In the genomic region with DNA sequence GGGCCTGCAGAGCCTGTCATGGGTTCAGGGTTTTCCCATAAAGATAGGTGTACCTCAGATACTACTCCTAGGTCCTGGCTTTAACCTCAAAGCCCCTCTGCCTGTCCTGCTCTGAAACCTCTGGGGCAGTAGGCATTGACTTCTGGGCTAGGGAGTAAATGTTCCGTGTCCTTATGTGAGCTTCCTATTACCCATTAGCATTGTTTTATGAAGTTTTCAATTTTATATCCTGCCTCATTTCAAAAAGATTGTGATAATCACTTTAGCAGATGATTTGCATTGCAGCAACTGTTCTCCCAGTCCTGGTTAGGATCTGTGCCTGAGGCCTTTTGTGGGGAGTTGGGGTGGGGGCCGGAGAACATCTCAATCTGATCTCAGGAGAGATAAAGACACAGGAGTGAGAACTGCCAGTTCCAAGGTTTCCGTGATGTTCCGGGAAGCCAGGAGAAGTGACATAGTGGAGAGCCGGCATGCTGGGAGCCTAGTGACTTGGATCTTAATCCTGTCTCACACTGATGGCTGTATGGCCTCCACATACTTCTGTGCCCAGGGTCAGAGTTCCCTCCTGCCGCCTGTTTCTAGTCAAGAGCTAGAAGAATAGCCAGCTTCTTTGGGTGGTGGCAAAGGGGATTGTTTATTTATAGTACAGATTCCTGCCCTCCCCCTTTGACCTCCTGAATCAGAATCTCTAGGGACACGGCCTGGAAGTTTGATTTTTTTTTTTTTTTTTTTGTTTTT, we compare ENCODE assay signal across 11 cellular contexts. TPM values are rescaled to one million over a fixed set of nuclear protein-coding genes. Genes with fewer than 3 reads are reported as not detected.
DNase-seq lines count a peak whose midpoint lies in the region; ATAC-seq, FAIRE-seq and TF ChIP-seq lines count a peak whose summit lies in the region.
"Had no signal": no experiment of that assay in that cellular context is flagged by ENCODE, and none has a peak within 500 bp of the region (broad histone marks: within the 10 kb centered on the region; RNA-seq: fewer than 3 reads in every experiment).

No MANE protein-coding gene starts in this region.

- no peaks in the 10 kb centered on the region for H3K9me3 ChIP-seq in A549

- H3K4me1 Mint-ChIP-seq in effector memory CD8-positive, alpha-beta T cell (ENCODE audit: low read depth in 2 of 2), result peaks cover 16 to 26% of the 10 kb centered on the region in 2 donors

- H3K27ac Mint-ChIP-seq in effector memory CD8-positive, alpha-beta T cell, result no peak overlapping the region
- H3K27ac Mint-ChIP-seq: activated CD4-positive, alpha-beta T cell treated with anti-CD3 and anti-CD28 coated beads, Interleukin-2, amount 10 ng/mL, durations not matched to agents 7 days and 5 days had no signal

- H3K36me3 Mint-ChIP-seq in effector memory CD8-positive, alpha-beta T cell (ENCODE audit: insufficient read depth), result peaks cover 23% of the 10 kb centered on the region

- H3K4me1 ChIP-seq in A549, result peaks cover 89% of the 10 kb centered on the region

- TF ChIP-seq POLR2A in A549 (IDR thresholded peaks at IDR 0.05; ENCODE audit: low read length), result no peak

- TF ChIP-seq EP300 in A549 (IDR thresholded peaks at IDR 0.05), result no peak

- H3K4me2 ChIP-seq in A549, result peak overlapping the region; percentile 93

- POLR2A ChIA-PET in A549 (lab: Yijun Ruan, JAX), result interaction anchor here (1.1 to 1.2 kb wide), 2 partner anchors 36 to 271 kb away, joined by 3 to 4 read pairs; no protein-coding TSS in a partner anchor

- TF ChIP-seq RAD21 in A549 (conservative IDR thresholded peaks at IDR 0.05 in 1 of 2, IDR thresholded peaks at IDR 0.05 in 1 of 2), result no peak

- DNase-seq in A549 (ENCODE audit: low read depth in 1 of 2, low spot score in 1 of 2) (peak in 1 of 2 experiments; percentile 68), NCI-H82 treated with DMSO at 0.1 percent for 48 hours (lab: John Stamatoyannopoulos, UW; ENCODE audit: unreplicated experiment) (peak; percentile 30), fibroblast of mammary gland (ENCODE audit: low read depth) (peak; percentile 60), myocyte (ENCODE audit: low read depth) (peak; percentile 53), urothelium cell line (ENCODE audit: low spot score) (no peak), NOMO-1 treated with dmso at 0.1 percent for 144 hours (lab: John Stamatoyannopoulos, UW; ENCODE audit: unreplicated experiment) (no peak)
- no peak for DNase-seq in effector memory CD8-positive, alpha-beta T cell
- DNase-seq: activated CD4-positive, alpha-beta T cell treated with anti-CD3 and anti-CD28 coated beads, Interleukin-2, amount 10 ng/mL, durations not matched to agents 7 days and 5 days; retina had no signal

- H3K9me3 Mint-ChIP-seq in effector memory CD8-positive, alpha-beta T cell, result no peaks in the 10 kb centered on the region
- H3K9me3 Mint-ChIP-seq: activated CD4-positive, alpha-beta T cell treated with anti-CD3 and anti-CD28 coated beads, Interleukin-2, amount 10 ng/mL, durations not matched to agents 7 days and 5 days had no signal

- H3K27me3 Mint-ChIP-seq in effector memory CD8-positive, alpha-beta T cell, result no peaks in the 10 kb centered on the region

- 13% methylated on average over 7 of the region's 7 CpGs for WGBS in A549 (ENCODE audit: missing lambda C conversion rate)

- TF ChIP-seq CTCF in A549 (IDR thresholded peaks at IDR 0.05) (no peak), fibroblast of mammary gland (conservative IDR thresholded peaks at IDR 0.05; ENCODE audit: control insufficient read depth, insufficient read depth, low read depth, low read length) (no peak)

- ATAC-seq in A549 (peak in 1 of 2 experiments; percentile 4; a peak in 3 of 6 replicates), GM19035 (IDR thresholded peaks at IDR 0.05; ENCODE audit: unreplicated experiment) (no peak)
- no peak for ATAC-seq in effector memory CD8-positive, alpha-beta T cell (replicated peaks)

- FAIRE-seq in A549 (lab: Jason Lieb, UNC) (no peak), urothelium cell line (lab: Jason Lieb, UNC) (no peak)
- FAIRE-seq: endometrium had no signal

- H3K4me3 Mint-ChIP-seq in effector memory CD8-positive, alpha-beta T cell, result no peak overlapping the region
- H3K4me3 Mint-ChIP-seq: activated CD4-positive, alpha-beta T cell treated with anti-CD3 and anti-CD28 coated beads, Interleukin-2, amount 10 ng/mL, durations not matched to agents 7 days and 5 days had no signal

- H3K4me3 ChIP-seq in A549 (peak overlapping the region; percentile 1; the same call in 1 of the 3 replicates), fibroblast of mammary gland (ENCODE audit: control insufficient read depth, low read depth, low read length) (no peak overlapping the region)

- CTCF ChIA-PET in A549 (lab: Yijun Ruan, JAX), result interaction anchor here (0.6 to 50.6 kb wide), 6 partner anchors 8 to 274 kb away, joined by 3 to 1136 read pairs (median 8); no protein-coding TSS in a partner anchor

- H3K27ac ChIP-seq in A549, result peak overlapping the region; percentile 94 to 97

TF ChIP-seq in A549, 52 proteins besides CTCF, POLR2A, EP300 and RAD21 (continues in another document):
- no peak for TF ChIP-seq SREBF2 (IDR thresholded peaks at IDR 0.05)
- no peak for TF ChIP-seq HDAC2 (IDR thresholded peaks at IDR 0.05)
- TF ChIP-seq RFX5 (IDR thresholded peaks at IDR 0.05), result no peak
- TF ChIP-seq ZSCAN20 (CRISPR knock-in tag; IDR thresholded peaks at IDR 0.05), result no peak
- no peak for TF ChIP-seq RCOR1 (IDR thresholded peaks at IDR 0.05; ENCODE audit: low read depth, low read length)
- TF ChIP-seq, protein P1, sequence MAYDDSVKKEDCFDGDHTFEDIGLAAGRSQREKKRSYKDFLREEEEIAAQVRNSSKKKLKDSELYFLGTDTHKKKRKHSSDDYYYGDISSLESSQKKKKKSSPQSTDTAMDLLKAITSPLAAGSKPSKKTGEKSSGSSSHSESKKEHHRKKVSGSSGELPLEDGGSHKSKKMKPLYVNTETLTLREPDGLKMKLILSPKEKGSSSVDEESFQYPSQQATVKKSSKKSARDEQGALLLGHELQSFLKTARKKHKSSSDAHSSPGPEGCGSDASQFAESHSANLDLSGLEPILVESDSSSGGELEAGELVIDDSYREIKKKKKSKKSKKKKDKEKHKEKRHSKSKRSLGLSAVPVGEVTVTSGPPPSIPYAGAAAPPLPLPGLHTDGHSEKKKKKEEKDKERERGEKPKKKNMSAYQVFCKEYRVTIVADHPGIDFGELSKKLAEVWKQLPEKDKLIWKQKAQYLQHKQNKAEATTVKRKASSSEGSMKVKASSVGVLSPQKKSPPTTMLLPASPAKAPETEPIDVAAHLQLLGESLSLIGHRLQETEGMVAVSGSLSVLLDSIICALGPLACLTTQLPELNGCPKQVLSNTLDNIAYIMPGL (CRISPR knock-in tag; IDR thresholded peaks at IDR 0.05; ENCODE audit: borderline replicate concordance), result no peak
- TF ChIP-seq MAZ (IDR thresholded peaks at IDR 0.05; ENCODE audit: borderline replicate concordance, low read depth, low read length), result no peak
- no peak for TF ChIP-seq HOXB5 (CRISPR knock-in tag; IDR thresholded peaks at IDR 0.05)
- no peak for TF ChIP-seq SMC3 (IDR thresholded peaks at IDR 0.05)
- TF ChIP-seq, protein P2, sequence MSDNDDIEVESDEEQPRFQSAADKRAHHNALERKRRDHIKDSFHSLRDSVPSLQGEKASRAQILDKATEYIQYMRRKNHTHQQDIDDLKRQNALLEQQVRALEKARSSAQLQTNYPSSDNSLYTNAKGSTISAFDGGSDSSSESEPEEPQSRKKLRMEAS (IDR thresholded peaks at IDR 0.05), result no peak; the same call in 1 of the 2 replicates
- TF ChIP-seq KDM1A (IDR thresholded peaks at IDR 0.05; ENCODE audit: low read depth), result no peak
- peak; percentile 62 for TF ChIP-seq GATA3 (IDR thresholded peaks at IDR 0.05; ENCODE audit: borderline replicate concordance)
- TF ChIP-seq CBX2 (IDR thresholded peaks at IDR 0.05; ENCODE audit: borderline replicate concordance, low read depth), result no peak
- TF ChIP-seq, protein P3, sequence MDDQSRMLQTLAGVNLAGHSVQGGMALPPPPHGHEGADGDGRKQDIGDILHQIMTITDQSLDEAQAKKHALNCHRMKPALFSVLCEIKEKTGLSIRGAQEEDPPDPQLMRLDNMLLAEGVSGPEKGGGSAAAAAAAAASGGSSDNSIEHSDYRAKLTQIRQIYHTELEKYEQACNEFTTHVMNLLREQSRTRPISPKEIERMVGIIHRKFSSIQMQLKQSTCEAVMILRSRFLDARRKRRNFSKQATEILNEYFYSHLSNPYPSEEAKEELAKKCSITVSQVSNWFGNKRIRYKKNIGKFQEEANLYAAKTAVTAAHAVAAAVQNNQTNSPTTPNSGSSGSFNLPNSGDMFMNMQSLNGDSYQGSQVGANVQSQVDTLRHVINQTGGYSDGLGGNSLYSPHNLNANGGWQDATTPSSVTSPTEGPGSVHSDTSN (IDR thresholded peaks at IDR 0.05), result no peak
- no peak for TF ChIP-seq ZFP36 (IDR thresholded peaks at IDR 0.05; ENCODE audit: borderline replicate concordance, partially characterized antibody)
- peak; percentile 13; the same call in 1 of the 2 replicates for TF ChIP-seq RARB (CRISPR knock-in tag; IDR thresholded peaks at IDR 0.05)
- no peak for TF ChIP-seq EHF (CRISPR knock-in tag; IDR thresholded peaks at IDR 0.05)
- TF ChIP-seq, protein P4, sequence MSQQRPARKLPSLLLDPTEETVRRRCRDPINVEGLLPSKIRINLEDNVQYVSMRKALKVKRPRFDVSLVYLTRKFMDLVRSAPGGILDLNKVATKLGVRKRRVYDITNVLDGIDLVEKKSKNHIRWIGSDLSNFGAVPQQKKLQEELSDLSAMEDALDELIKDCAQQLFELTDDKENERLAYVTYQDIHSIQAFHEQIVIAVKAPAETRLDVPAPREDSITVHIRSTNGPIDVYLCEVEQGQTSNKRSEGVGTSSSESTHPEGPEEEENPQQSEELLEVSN (IDR thresholded peaks at IDR 0.05; ENCODE audit: borderline replicate concordance, low read depth), result no peak
- no peak for TF ChIP-seq CHD2 (IDR thresholded peaks at IDR 0.05; ENCODE audit: low read length, partially characterized antibody)
- TF ChIP-seq, protein P5, sequence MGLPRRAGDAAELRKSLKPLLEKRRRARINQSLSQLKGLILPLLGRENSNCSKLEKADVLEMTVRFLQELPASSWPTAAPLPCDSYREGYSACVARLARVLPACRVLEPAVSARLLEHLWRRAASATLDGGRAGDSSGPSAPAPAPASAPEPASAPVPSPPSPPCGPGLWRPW (IDR thresholded peaks at IDR 0.05), result no peak
- no peak for TF ChIP-seq EHMT2 (IDR thresholded peaks at IDR 0.05; ENCODE audit: low read depth)
- TF ChIP-seq ZC3H11A (IDR thresholded peaks at IDR 0.05), result no peak
- no peak for TF ChIP-seq CBX8 (IDR thresholded peaks at IDR 0.05)
- TF ChIP-seq TFCP2L1 (CRISPR knock-in tag; IDR thresholded peaks at IDR 0.05), result no peak

RNA-seq across cellular contexts. Expression of a gene that starts 10.6 kb away (rescaled TPM):
- polyA plus RNA-seq in A549 (2011; rRNA removed) (777 and 894 TPM in 2 replicates), A549 (2017; fragmentation: RNase III; extraction: RNeasy Plus Mini Kit Qiagen cat#74134 plus additional on column Dnase treatment) (954 to 1,229 TPM (median 1,043 TPM) in 3 replicates)
- polyA plus RNA-seq in A549 (2012; cell fraction: cytosol; rRNA removed), result 824 and 915 TPM in 2 replicates
- 678 and 876 TPM in 2 replicates for polyA plus RNA-seq in A549 (2012; cell fraction: nucleus; rRNA removed)
- 537 and 670 TPM in 2 replicates for polyA minus RNA-seq in A549 (2011; rRNA and poly(A)+ RNA removed)
- 4,103 and 4,525 TPM in 2 replicates for total RNA-seq in myocyte
- polyA plus RNA-seq in myocyte (2012), result 3,640 TPM

Comparison
In these comparisons a context has a peak if more than half of its experiments do, and no peak if none do; other contexts are left out.
1. DNase-seq: peak in NCI-H82 treated with DMSO at 0.1 percent for 48 hours (single experiment), fibroblast of mammary gland (single experiment) and myocyte (single experiment); none in urothelium cell line (single experiment), effector memory CD8-positive, alpha-beta T cell (0 of 3) and NOMO-1 treated with dmso at 0.1 percent for 144 hours (single experiment).